In genomic region chr2:73235315-73236028, GRCh38 we compare ENCODE assay signal across 8 cellular contexts. TPM values are rescaled to one million over a fixed set of nuclear protein-coding genes. Genes with fewer than 3 reads are reported as not detected.
A peak's percentile ranks its signal among the peaks of the same experiment; 100 is the strongest.
DNase-seq lines count a peak whose midpoint lies in the region; ATAC-seq, FAIRE-seq and TF ChIP-seq lines count a peak whose summit lies in the region.

No MANE protein-coding gene starts in this region.

- H3K27ac Mint-ChIP-seq in astrocyte (ENCODE audit: unreplicated experiment), result peak overlapping the region; percentile 96

- peak overlapping the region; percentile 100 for H3K4me2 ChIP-seq in astrocyte (ENCODE audit: low read length)

- H3K4me3 ChIP-seq in heart left ventricle (peak overlapping the region in 11 of 12 donors; percentile 67 to 92 (median 78)), astrocyte (ENCODE audit: insufficient read depth, low read depth, low read length) (peak overlapping the region; percentile 96), lung (peak overlapping the region; percentile 76), uterus (peak overlapping the region; percentile 61 to 98)

- no peak for TF ChIP-seq POLR2A in heart left ventricle (IDR thresholded peaks at IDR 0.05)
- no peak for TF ChIP-seq POLR2A in uterus (IDR thresholded peaks at IDR 0.05)

- DNase-seq in heart left ventricle, result no peak
- no peak for DNase-seq in left cardiac atrium
- no peak for DNase-seq in astrocyte (ENCODE audit: low read depth)
- DNase-seq in lung (ENCODE audit: low spot score), result no peak
- DNase-seq in uterus, result no peak
- no peak for DNase-seq in HEK293T (ENCODE audit: extremely low spot score)
- no peak for DNase-seq in NCI-H2196 treated with DMSO at 0.1 percent for 48 hours (lab: John Stamatoyannopoulos, UW; ENCODE audit: unreplicated experiment)

- 60 to 64% (median 61%) methylated on average over 11 of the region's 11 CpGs for WGBS in heart left ventricle, 4 donors
- 64 to 67% methylated on average over 11 of the region's 11 CpGs for WGBS in lung, 2 donors

- peak overlapping the region in 5 of 12 donors; percentile 93 to 98 (median 96) for H3K27ac ChIP-seq in heart left ventricle
- H3K27ac ChIP-seq in astrocyte (ENCODE audit: low read depth, low read length), result no peak overlapping the region
- H3K27ac ChIP-seq in lung (ENCODE audit: low read depth in 1 of 2, low read length in 1 of 2), result no peak overlapping the region
- peak overlapping the region in 1 of 2 donors; percentile 98 for H3K27ac ChIP-seq in uterus

- no peaks in the 10 kb centered on the region for H3K27me3 Mint-ChIP-seq in astrocyte (ENCODE audit: low read depth, unreplicated experiment)

- no peak overlapping the region for H2AFZ ChIP-seq in astrocyte (ENCODE audit: low read depth, low read length)

- H3K4me3 Mint-ChIP-seq in astrocyte (ENCODE audit: unreplicated experiment), result peak overlapping the region; percentile 98

- ATAC-seq in heart left ventricle, result no peak
- ATAC-seq in left cardiac atrium, result no peak
- no peak for ATAC-seq in lung (ENCODE audit: insufficient read depth, low FRiP score)
- ATAC-seq in GM18873 (IDR thresholded peaks at IDR 0.05; ENCODE audit: low FRiP score, unreplicated experiment), result no peak

- peak overlapping the region; percentile 95 for H3K9ac ChIP-seq in astrocyte (ENCODE audit: low read length)

- H3K4me1 ChIP-seq in heart left ventricle (peaks cover 0 to 60% (median 37%) of the 10 kb centered on the region in 12 donors), astrocyte (ENCODE audit: insufficient read depth, low read length) (peaks cover 34% of the 10 kb centered on the region), lung (ENCODE audit: control insufficient read depth in 2 of 2, insufficient read depth in 2 of 2, low read length in 2 of 2) (peaks cover 5 to 15% of the 10 kb centered on the region in 2 donors), uterus (peaks cover 0 to 9% of the 10 kb centered on the region in 2 donors)

- H4K20me1 ChIP-seq in astrocyte (ENCODE audit: insufficient read depth, low read length), result peaks cover 60% of the 10 kb centered on the region

- H3K27me3 ChIP-seq in heart left ventricle (no peaks in the 10 kb centered on the region), astrocyte (ENCODE audit: insufficient read depth, low read length) (no peaks in the 10 kb centered on the region), lung (ENCODE audit: control insufficient read depth, insufficient read depth) (no peaks in the 10 kb centered on the region), uterus (no peaks in the 10 kb centered on the region)

- H3K9me3 ChIP-seq in heart left ventricle (no peaks in the 10 kb centered on the region), astrocyte (ENCODE audit: insufficient read depth, low read depth, low read length) (no peaks in the 10 kb centered on the region), lung (ENCODE audit: control insufficient read depth in 2 of 2, insufficient read depth in 1 of 2, low read length in 1 of 2) (no peaks in the 10 kb centered on the region), uterus (no peaks in the 10 kb centered on the region)

- TF ChIP-seq CTCF in heart left ventricle (IDR thresholded peaks at IDR 0.05), result no peak
- TF ChIP-seq CTCF in astrocyte (IDR thresholded peaks at IDR 0.05; ENCODE audit: insufficient read depth, low read depth, low read length), result no peak
- no peak for TF ChIP-seq CTCF in lung (IDR thresholded peaks at IDR 0.05; ENCODE audit: control extremely low read depth, extremely low read depth)
- no peak for TF ChIP-seq CTCF in uterus (IDR thresholded peaks at IDR 0.05)

- H3K79me2 ChIP-seq in astrocyte (ENCODE audit: insufficient read depth, low read length), result peaks cover 70% of the 10 kb centered on the region

- POLR2A ChIA-PET in HEK293T (lab: Yijun Ruan, JAX), result interaction anchor here (1.1 to 3.9 kb wide), 5 partner anchors 9 to 24 kb away, joined by 4 to 53 read pairs (median 32); partner anchors contain the start of gene SMYD5

- H3K4me1 Mint-ChIP-seq in astrocyte (ENCODE audit: low read depth, unreplicated experiment), result peaks cover 38% of the 10 kb centered on the region

- intact Hi-C loops in heart left ventricle (cut with DNase I), result no loop called here
- intact Hi-C loops in left cardiac atrium (cut with DNase I), result no loop called here
- intact Hi-C loops in uterus (cut with DNase I; ENCODE audit: low total_unique reads), result no loop called here

- no peaks in the 10 kb centered on the region for H3K36me3 Mint-ChIP-seq in astrocyte (ENCODE audit: low read depth, unreplicated experiment)

- no peak for FAIRE-seq in astrocyte (lab: Jason Lieb, UNC)

- no peaks in the 10 kb centered on the region for H3K9me3 Mint-ChIP-seq in astrocyte (ENCODE audit: unreplicated experiment)

- peaks cover 0 to 32% (median 16%) of the 10 kb centered on the region in 9 donors for H3K36me3 ChIP-seq in heart left ventricle
- peaks cover 17% of the 10 kb centered on the region for H3K36me3 ChIP-seq in astrocyte (ENCODE audit: insufficient read depth, low read length)
- H3K36me3 ChIP-seq in lung (ENCODE audit: control insufficient read depth in 2 of 2, insufficient read depth in 2 of 2, low read length in 2 of 2), result peaks cover 4 to 9% of the 10 kb centered on the region in 2 donors
- H3K36me3 ChIP-seq in uterus, result no peaks in the 10 kb centered on the region

- CTCF ChIA-PET in HEK293T (lab: Yijun Ruan, JAX), result no interaction called here

TF ChIP-seq in HEK293T, 16 proteins besides CTCF, POLR2A, EP300 and RAD21:
- TF ChIP-seq TARDBP (IDR thresholded peaks at IDR 0.05) (no peak), ZNF384 (IDR thresholded peaks at IDR 0.05) (no peak), ARNT (IDR thresholded peaks at IDR 0.05) (no peak), ELF4 (IDR thresholded peaks at IDR 0.05) (no peak), SP1 (IDR thresholded peaks at IDR 0.05) (no peak), CTBP1 (IDR thresholded peaks at IDR 0.05; ENCODE audit: borderline replicate concordance) (no peak), HDGF (IDR thresholded peaks at IDR 0.05; ENCODE audit: borderline replicate concordance) (no peak)

RNA-seq across cellular contexts. Expression of gene CCT7, which starts 1.4 kb away (rescaled TPM):
- 100 to 1,000 TPM; 156 to 234 (median 198) TPM for total RNA-seq in heart left ventricle
- 100 to 1,000 TPM; 261 to 328 TPM for polyA plus RNA-seq in heart left ventricle
- 100 to 1,000 TPM; 181 to 184 TPM for total RNA-seq in left cardiac atrium
- 315 and 359 TPM in 2 replicates for total RNA-seq in astrocyte
- 100 to 1,000 TPM; 129 to 207 TPM for total RNA-seq in lung
- 100 to 1,000 TPM; 163 to 193 TPM for polyA plus RNA-seq in lung
- 100 to 1,000 TPM; 118 to 269 (median 188) TPM for total RNA-seq in uterus

RNA-seq across cellular contexts. Expression of gene PRADC1, which starts 2.4 kb away (rescaled TPM):
- 100 to 1,000 TPM in 2 of 9 donors, 10 to 100 TPM in 7; 57.2 to 153 (median 85.1) TPM for total RNA-seq in heart left ventricle
- 100 to 1,000 TPM in 1 of 2 donors, 10 to 100 TPM in 1; 90.8 to 155 TPM for polyA plus RNA-seq in heart left ventricle
- total RNA-seq in left cardiac atrium, result 10 to 100 TPM; 76.2 to 79.6 TPM
- total RNA-seq in astrocyte, result 13.1 and 16.7 TPM in 2 replicates
- total RNA-seq in lung, result 10 to 100 TPM in 1 of 2 donors, 1 to 10 TPM in 1; 4.4 to 20.7 TPM
- 10 to 100 TPM; 18.7 to 18.8 TPM for polyA plus RNA-seq in lung
- total RNA-seq in uterus, result 10 to 100 TPM in 2 of 4 donors, 1 to 10 TPM in 2; 2.3 to 11.8 (median 9.8) TPM

RNA-seq across cellular contexts. Expression of gene SMYD5, which starts 21.4 kb away (rescaled TPM):
- total RNA-seq in heart left ventricle, result 10 to 100 TPM; 14.0 to 26.8 (median 20.0) TPM
- polyA plus RNA-seq in heart left ventricle, result 10 to 100 TPM; 14.4 to 29.2 TPM
- total RNA-seq in left cardiac atrium, result 10 to 100 TPM; 14.1 to 18.2 TPM
- 12.8 and 14.5 TPM in 2 replicates for total RNA-seq in astrocyte
- 10 to 100 TPM; 10.8 to 19.5 TPM for total RNA-seq in lung
- 10 to 100 TPM; 15.0 to 16.8 TPM for polyA plus RNA-seq in lung
- total RNA-seq in uterus, result 10 to 100 TPM in 3 of 4 donors, 1 to 10 TPM in 1; 5.9 to 31.1 (median 22.7) TPM

RNA-seq across cellular contexts. Expression of gene NOTO, which starts 33.1 kb away (rescaled TPM):
- total RNA-seq in heart left ventricle (not detected), left cardiac atrium (not detected), astrocyte (not detected in 2 replicates), lung (not detected), uterus (not detected)
- polyA plus RNA-seq in heart left ventricle (not detected), lung (not detected)

RNA-seq across cellular contexts. Expression of gene FBXO41, which starts 48.8 kb away (rescaled TPM):
- total RNA-seq in heart left ventricle, result 1 to 10 TPM in 4 of 9 donors, under 1 TPM in 5; 0.23 to 3.6 (median 0.81) TPM
- under 1 TPM; 0.21 to 0.42 TPM for polyA plus RNA-seq in heart left ventricle
- 1 to 10 TPM; 2.0 to 2.3 TPM for total RNA-seq in left cardiac atrium
- 10.1 and 10.9 TPM in 2 replicates for total RNA-seq in astrocyte
- total RNA-seq in lung, result 1 to 10 TPM in 1 of 2 donors, under 1 TPM in 1; 0.97 to 5.0 TPM
- 1 to 10 TPM in 1 of 2 donors, under 1 TPM in 1; 0.93 to 2.4 TPM for polyA plus RNA-seq in lung
- total RNA-seq in uterus, result 1 to 10 TPM in 3 of 4 donors, under 1 TPM in 1; 0.29 to 5.6 (median 1.6) TPM
